26 cellular contexts compared by ENCODE assay signal in the genomic region with DNA sequence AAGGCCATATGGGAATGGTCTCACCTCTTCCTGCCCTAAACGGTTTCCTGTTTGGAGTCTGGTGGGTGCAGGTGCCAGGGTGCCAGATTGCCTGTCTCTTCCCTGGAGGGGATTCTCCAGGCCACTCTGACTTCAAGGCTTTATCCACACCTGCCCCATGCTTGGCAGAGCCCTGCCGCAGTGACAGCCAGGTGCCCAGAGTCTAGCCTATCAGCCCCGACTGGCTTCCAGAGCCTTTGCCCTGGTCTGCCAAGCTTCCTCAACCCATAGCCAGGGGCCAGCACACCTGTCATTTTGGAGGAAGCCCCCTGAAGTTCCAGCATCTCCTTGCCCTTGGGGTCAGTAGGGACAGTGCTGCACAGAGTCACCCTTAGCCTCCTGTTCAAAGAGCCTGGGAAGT. TPM values are rescaled to one million over a fixed set of nuclear protein-coding genes. Genes with fewer than 3 reads are reported as not detected.
DNase-seq lines count a peak whose midpoint lies in the region; ATAC-seq, FAIRE-seq and TF ChIP-seq lines count a peak whose summit lies in the region.
"Had no signal": no experiment of that assay in that cellular context is flagged by ENCODE, and none has a peak within 500 bp of the region (broad histone marks: within the 10 kb centered on the region; RNA-seq: fewer than 3 reads in every experiment).

No MANE protein-coding gene starts in this region.

- H3K36me3 ChIP-seq in SK-N-MC (ENCODE audit: insufficient read depth, low read length): no peaks in the 10 kb centered on the region
- H3K36me3 ChIP-seq: HAP-1 had no signal

- DNase-seq in cardiac septum (ENCODE audit: low spot score) (peak; percentile 43), Right ventricle myocardium inferior (ENCODE audit: missing footprints) (no peak), SK-N-MC (ENCODE audit: low read depth, low spot score) (no peak), mesenteric fat pad (ENCODE audit: low spot score) (peak; percentile 77), H54 (ENCODE audit: insufficient read length, low spot score) (no peak), NCI-H748 (lab: John Stamatoyannopoulos, UW; ENCODE audit: unreplicated experiment) (no peak)
- DNase-seq in activated CD4-positive, alpha-beta T cell treated with anti-CD3 and anti-CD28 coated beads, Interleukin-2, amount 10 ng/mL, durations not matched to agents 24 days and 14 days: no peak
- DNase-seq: C1 segment of cervical spinal cord, GDM1, MM.1S, NCI-H1092, NCI-H1436 treated with DMSO at 0.1 percent for 48 hours, NCI-H2029, NCI-H2171, NCI-H446, NCI-H526 treated with DMSO at 0.1 percent for 48 hours, SHP77, SK-N-SH had no signal

- ATAC-seq in Right ventricle myocardium inferior: no peak
- ATAC-seq: A549 had no signal

- no peak for TF ChIP-seq POLR2A in H54 (IDR thresholded peaks at IDR 0.05; ENCODE audit: low read depth, low read length)

- no peak overlapping the region for H3K9ac ChIP-seq in SK-N-MC (ENCODE audit: insufficient read length)
- H3K9ac ChIP-seq: SK-N-SH had no signal

- peaks cover 6% of the 10 kb centered on the region for H3K9me3 Mint-ChIP-seq in activated CD4-positive, alpha-beta T cell treated with anti-CD3 and anti-CD28 coated beads, Interleukin-2, amount 10 ng/mL, durations not matched to agents 24 days and 14 days

- intact Hi-C loops in cardiac septum (cut with DNase I) (no loop called here), Right ventricle myocardium inferior (cut with DNase I) (no loop called here)
- intact Hi-C loops in activated CD4-positive, alpha-beta T cell treated with anti-CD3 and anti-CD28 coated beads, Interleukin-2, amount 10 ng/mL, durations not matched to agents 24 days and 14 days (cut with micrococcal nuclease): no loop called here

- no peak overlapping the region for H3K4me3 Mint-ChIP-seq in activated CD4-positive, alpha-beta T cell treated with anti-CD3 and anti-CD28 coated beads, Interleukin-2, amount 10 ng/mL, durations not matched to agents 24 days and 14 days
- H3K4me3 Mint-ChIP-seq: IgD-negative memory B cell had no signal

- no peaks in the 10 kb centered on the region for H3K9me3 ChIP-seq in SK-N-MC (ENCODE audit: low read depth, low read length)
- H3K9me3 ChIP-seq: SK-N-SH had no signal

- no peak for FAIRE-seq in H54 (lab: Jason Lieb, UNC)
- FAIRE-seq: A549, HTR-8/SVneo, RCC 7860 had no signal

- H3K27ac ChIP-seq in SK-N-MC: peak overlapping the region; percentile 77; the same call in 1 of the 2 replicates
- H3K27ac ChIP-seq: A549 had no signal

- no peak overlapping the region for H3K4me3 ChIP-seq in SK-N-MC
- H3K4me3 ChIP-seq: A549, HAP-1 had no signal

- peaks cover 7% of the 10 kb centered on the region for H3K4me1 Mint-ChIP-seq in activated CD4-positive, alpha-beta T cell treated with anti-CD3 and anti-CD28 coated beads, Interleukin-2, amount 10 ng/mL, durations not matched to agents 24 days and 14 days
- H3K4me1 Mint-ChIP-seq: IgD-negative memory B cell had no signal

- no peaks in the 10 kb centered on the region for H3K36me3 Mint-ChIP-seq in activated CD4-positive, alpha-beta T cell treated with anti-CD3 and anti-CD28 coated beads, Interleukin-2, amount 10 ng/mL, durations not matched to agents 24 days and 14 days (ENCODE audit: low read depth)
- H3K36me3 Mint-ChIP-seq: IgD-negative memory B cell had no signal

- H3K27me3 Mint-ChIP-seq in activated CD4-positive, alpha-beta T cell treated with anti-CD3 and anti-CD28 coated beads, Interleukin-2, amount 10 ng/mL, durations not matched to agents 24 days and 14 days: peaks cover 5% of the 10 kb centered on the region

- no peak overlapping the region for H3K27ac Mint-ChIP-seq in activated CD4-positive, alpha-beta T cell treated with anti-CD3 and anti-CD28 coated beads, Interleukin-2, amount 10 ng/mL, durations not matched to agents 24 days and 14 days
- H3K27ac Mint-ChIP-seq: IgD-negative memory B cell had no signal

RNA-seq across cellular contexts. Expression of gene TBATA, which starts 21.6 kb away (rescaled TPM):
- total RNA-seq in cardiac septum (not detected), Right ventricle myocardium inferior (not detected), mesenteric fat pad (not detected)
- total RNA-seq in activated CD4-positive, alpha-beta T cell treated with anti-CD3 and anti-CD28 coated beads, Interleukin-2, amount 10 ng/mL, durations not matched to agents 24 days and 14 days: not detected in 2 replicates
- total RNA-seq: Daoy, LHCN-M2, OCI-LY7 had no signal

RNA-seq across cellular contexts. Expression of gene SGPL1, which starts 52.2 kb away (rescaled TPM):
- total RNA-seq in cardiac septum (17.3 TPM), Right ventricle myocardium inferior (13.1 TPM), mesenteric fat pad (40.0 TPM)
- total RNA-seq in activated CD4-positive, alpha-beta T cell treated with anti-CD3 and anti-CD28 coated beads, Interleukin-2, amount 10 ng/mL, durations not matched to agents 24 days and 14 days: 94.0 and 98.9 TPM in 2 replicates

Comparison
In these comparisons a context has a peak if more than half of its experiments do, and no peak if none do; other contexts are left out.
1. DNase-seq: peak in cardiac septum (single experiment) and mesenteric fat pad (single experiment); none in Right ventricle myocardium inferior (single experiment), SK-N-MC (single experiment), activated CD4-positive, alpha-beta T cell treated with anti-CD3 and anti-CD28 coated beads, Interleukin-2, amount 10 ng/mL, durations not matched to agents 24 days and 14 days (single experiment), H54 (single experiment) and NCI-H748 (single experiment).